ENCODE assay signal across 23 cellular contexts in the genomic region with DNA sequence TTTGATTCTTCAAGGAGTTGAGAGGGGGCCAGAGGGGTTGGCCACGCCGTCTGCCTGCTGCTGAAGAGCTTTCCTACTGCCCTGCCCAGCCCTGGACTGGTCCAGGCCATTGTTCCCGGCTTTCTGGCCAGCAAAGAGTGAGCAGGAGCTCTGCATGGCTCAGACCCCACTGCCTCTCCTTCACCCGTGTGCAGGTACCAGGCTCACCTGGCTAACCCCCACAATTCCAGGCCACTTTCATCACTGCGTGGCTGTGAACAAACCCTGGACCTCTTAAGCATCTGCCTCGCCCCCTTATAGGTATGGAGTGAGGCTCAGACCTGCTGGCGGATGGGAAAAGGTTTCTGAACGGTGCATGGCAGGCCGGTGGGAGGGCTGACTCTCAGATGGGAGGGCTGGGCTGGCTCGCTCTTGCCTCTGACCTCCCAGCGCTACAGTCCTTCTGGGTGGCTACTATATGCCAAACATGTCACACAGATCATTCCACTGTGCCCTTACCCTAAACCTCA. TPM values are rescaled to one million over a fixed set of nuclear protein-coding genes. Genes with fewer than 3 reads are reported as not detected.
A peak's percentile ranks its signal among the peaks of the same experiment; 100 is the strongest.
DNase-seq lines count a peak whose midpoint lies in the region; ATAC-seq and TF ChIP-seq lines count a peak whose summit lies in the region.
"Had no signal": no experiment of that assay in that cellular context is flagged by ENCODE, and none has a peak within 500 bp of the region (broad histone marks: within the 10 kb centered on the region; RNA-seq: fewer than 3 reads in every experiment).

No MANE protein-coding gene starts in this region.

- no peak overlapping the region for H3K9ac ChIP-seq in endodermal cell (ENCODE audit: extremely low read depth, low read length, poor library complexity, severe bottlenecking)
- no peak overlapping the region for H3K9ac ChIP-seq in mesenchymal stem cell (ENCODE audit: low read length)
- H3K9ac ChIP-seq: BLaER1 had no signal

- H3K27me3 Mint-ChIP-seq in endodermal cell (ENCODE audit: insufficient read depth): peaks cover 16% of the 10 kb centered on the region
- H3K27me3 Mint-ChIP-seq: CD4-positive, alpha-beta T cell; IgD-negative memory B cell had no signal

- no peak overlapping the region for H2BK5ac ChIP-seq in mesenchymal stem cell (ENCODE audit: low read depth, low read length, poor library complexity, severe bottlenecking)

- H3K14ac ChIP-seq in mesenchymal stem cell (ENCODE audit: low read length in 2 of 2): no peak overlapping the region

- H2BK12ac ChIP-seq in mesenchymal stem cell (ENCODE audit: low read length in 2 of 2): no peak overlapping the region

- H3K18ac ChIP-seq in mesenchymal stem cell (ENCODE audit: low read depth in 1 of 2, low read length in 2 of 2): no peak overlapping the region

- H2BK15ac ChIP-seq in mesenchymal stem cell (ENCODE audit: low read depth, poor library complexity, severe bottlenecking): no peak overlapping the region

- H3K27ac ChIP-seq in endodermal cell (ENCODE audit: low read depth, low read length) (no peak overlapping the region), osteoblast (ENCODE audit: low read depth, low read length) (no peak overlapping the region), mesenchymal stem cell (ENCODE audit: low read length, poor library complexity, severe bottlenecking) (no peak overlapping the region)
- H3K27ac ChIP-seq: 22Rv1, BLaER1, SJSA1 had no signal

- peaks cover 23% of the 10 kb centered on the region for H4K20me1 ChIP-seq in osteoblast (ENCODE audit: insufficient read depth, low read length)

- no peak overlapping the region for H2BK120ac ChIP-seq in mesenchymal stem cell (ENCODE audit: low read depth, low read length)

- no peak overlapping the region for H3K4me3 ChIP-seq in endodermal cell (ENCODE audit: low read length)
- H3K4me3 ChIP-seq in osteoblast (ENCODE audit: insufficient read depth, low read length): no peak overlapping the region
- H3K4me3 ChIP-seq in mesenchymal stem cell (ENCODE audit: insufficient read depth in 1 of 2, low read depth in 1 of 2, low read length in 2 of 2): no peak overlapping the region
- H3K4me3 ChIP-seq: BLaER1, SJSA1 had no signal

- H3K23ac ChIP-seq in mesenchymal stem cell (ENCODE audit: low read length in 2 of 2): no peak overlapping the region

- peaks cover 2% of the 10 kb centered on the region for H3K36me3 Mint-ChIP-seq in endodermal cell (ENCODE audit: low read depth)

- H2AFZ ChIP-seq in osteoblast (ENCODE audit: low read length) (no peak overlapping the region), mesenchymal stem cell (ENCODE audit: low read depth, low read length) (no peak overlapping the region)

- no peak overlapping the region for H4K91ac ChIP-seq in mesenchymal stem cell (ENCODE audit: low read length)

- peaks cover 8% of the 10 kb centered on the region for H3K27me3 ChIP-seq in endodermal cell (ENCODE audit: control insufficient read depth, insufficient read depth, low read length, poor library complexity, severe bottlenecking)
- H3K27me3 ChIP-seq in osteoblast (ENCODE audit: insufficient read depth, low read length): peaks cover 10% of the 10 kb centered on the region
- H3K27me3 ChIP-seq in mesenchymal stem cell (ENCODE audit: control insufficient read depth in 1 of 2, insufficient read depth in 1 of 2, low read length in 2 of 2): peaks cover 12 to 46% of the 10 kb centered on the region in 2 experiments
- H3K27me3 ChIP-seq: BLaER1, SJSA1 had no signal

- ATAC-seq in HG02973 (IDR thresholded peaks at IDR 0.05; ENCODE audit: unreplicated experiment) (no peak), GM18873 (IDR thresholded peaks at IDR 0.05; ENCODE audit: low FRiP score, unreplicated experiment) (no peak), GM18511 (IDR thresholded peaks at IDR 0.05; ENCODE audit: unreplicated experiment) (no peak)
- ATAC-seq: Right ventricle myocardium inferior had no signal

- no peak overlapping the region for H3K4me2 ChIP-seq in osteoblast (ENCODE audit: insufficient read depth, low read length)
- no peak overlapping the region for H3K4me2 ChIP-seq in mesenchymal stem cell (ENCODE audit: low read length, poor library complexity, severe bottlenecking)
- H3K4me2 ChIP-seq: BLaER1 had no signal

- WGBS in endodermal cell (ENCODE audit: insufficient coverage in 1 of 2, insufficient read length in 1 of 2), 2 experiments: 92 to 98% methylated on average over 8 to 11 of the region's 11 CpGs
- WGBS in mesenchymal stem cell: 88% methylated on average over 11 of the region's 11 CpGs

- peaks cover 28% of the 10 kb centered on the region for H3K79me1 ChIP-seq in mesenchymal stem cell (replicated peaks; ENCODE audit: low read length, poor library complexity, severe bottlenecking)

- no peak for TF ChIP-seq CTCF in endodermal cell (conservative IDR thresholded peaks at IDR 0.05)
- no peak for TF ChIP-seq CTCF in osteoblast (IDR thresholded peaks at IDR 0.05; ENCODE audit: extremely low read depth, low read depth, low read length)

- DNase-seq in activated effector memory CD4-positive, alpha-beta T cell treated with anti-CD3 and anti-CD28 coated beads, Interleukin-2, amount 50 U/mL, for 16 hours: peak; percentile 56
- no peak for DNase-seq in activated effector memory CD4-positive, alpha-beta T cell treated with Interleukin-2 at 50 U/mL for 16 hours
- DNase-seq in endodermal cell: peak; percentile 38
- peak; percentile 43 for DNase-seq in osteoblast (ENCODE audit: insufficient read length, low spot score, missing footprints)
- no peak for DNase-seq in mesenchymal stem cell
- DNase-seq: ACHN; CD4-positive, alpha-beta T cell; DND-41; MV-4-11; NCI-H1105 treated with DMSO at 0.1 percent for 48 hours; NCI-H2081; NCI-H2171; NCI-H524 treated with DMSO at 0.1 percent for 48 hours; NCI-H82 had no signal

- H3K4ac ChIP-seq in mesenchymal stem cell (ENCODE audit: low read depth in 1 of 2, low read length in 2 of 2): no peak overlapping the region

- H3K36me3 ChIP-seq in endodermal cell (ENCODE audit: control insufficient read depth, insufficient read depth, low read length) (peaks cover 16% of the 10 kb centered on the region), osteoblast (ENCODE audit: insufficient read depth, low read length) (peaks cover 17% of the 10 kb centered on the region), mesenchymal stem cell (ENCODE audit: control insufficient read depth in 1 of 2, insufficient read depth in 2 of 2, low read depth in 1 of 2, low read length in 2 of 2) (peaks cover 29 to 38% of the 10 kb centered on the region in 2 experiments)

- peaks cover 2% of the 10 kb centered on the region for H3K79me2 ChIP-seq in osteoblast (ENCODE audit: insufficient read depth, low read length)

- H3K4me3 Mint-ChIP-seq in endodermal cell: no peak overlapping the region
- H3K4me3 Mint-ChIP-seq: CD4-positive, alpha-beta T cell; IgD-negative memory B cell had no signal

- no peak overlapping the region for H3K27ac Mint-ChIP-seq in endodermal cell

- no peaks in the 10 kb centered on the region for H3K4me1 ChIP-seq in endodermal cell (ENCODE audit: control insufficient read depth, insufficient read depth, low read length)
- no peaks in the 10 kb centered on the region for H3K4me1 ChIP-seq in osteoblast (ENCODE audit: insufficient read depth, low read length)
- peaks cover 14% of the 10 kb centered on the region for H3K4me1 ChIP-seq in mesenchymal stem cell (ENCODE audit: control insufficient read depth, insufficient read depth, low read depth, low read length)

- H3K9me3 ChIP-seq in endodermal cell (ENCODE audit: control insufficient read depth, low read length): no peaks in the 10 kb centered on the region
- no peaks in the 10 kb centered on the region for H3K9me3 ChIP-seq in osteoblast (ENCODE audit: low read depth, low read length)
- H3K9me3 ChIP-seq in mesenchymal stem cell (ENCODE audit: control insufficient read depth, low read length): no peaks in the 10 kb centered on the region
- H3K9me3 ChIP-seq: BLaER1, SJSA1 had no signal

- no peak overlapping the region for H4K8ac ChIP-seq in mesenchymal stem cell (ENCODE audit: low read length)

- H3K9me3 Mint-ChIP-seq in endodermal cell: no peaks in the 10 kb centered on the region
- H3K9me3 Mint-ChIP-seq: CD4-positive, alpha-beta T cell; IgD-negative memory B cell had no signal

- H2AK5ac ChIP-seq in mesenchymal stem cell (ENCODE audit: low read length, severe bottlenecking): no peak overlapping the region

- no peaks in the 10 kb centered on the region for H3K4me1 Mint-ChIP-seq in endodermal cell

RNA-seq across cellular contexts. Expression of a gene that starts 8.9 kb away (rescaled TPM):
- total RNA-seq in endodermal cell (10 to 100 TPM in 1 of 2 donors, 1 to 10 TPM in 1; 9.8 to 10.8 TPM), osteoblast (4.3 and 5.6 TPM in 2 replicates)
- polyA plus RNA-seq in endodermal cell (2013, experiment 1 of 2): 11.5 TPM
- polyA plus RNA-seq in endodermal cell (2013, experiment 2 of 2): 8.2 TPM
- 10.0 TPM for polyA plus RNA-seq in mesenchymal stem cell (2013, experiment 1 of 2)
- 10.1 TPM for polyA plus RNA-seq in mesenchymal stem cell (2013, experiment 2 of 2)

RNA-seq across cellular contexts. Expression of a gene that starts 9.6 kb away (rescaled TPM):
- total RNA-seq in endodermal cell (100 to 1,000 TPM; 139 to 163 TPM), osteoblast (17.7 and 19.2 TPM in 2 replicates)
- 62.2 TPM for polyA plus RNA-seq in endodermal cell (2013, experiment 1 of 2)
- 62.7 TPM for polyA plus RNA-seq in endodermal cell (2013, experiment 2 of 2)
- 37.7 TPM for polyA plus RNA-seq in mesenchymal stem cell (2013, experiment 1 of 2)
- 38.4 TPM for polyA plus RNA-seq in mesenchymal stem cell (2013, experiment 2 of 2)

RNA-seq across cellular contexts. Expression of a gene that starts 20.7 kb away (rescaled TPM):
- total RNA-seq in endodermal cell: under 1 TPM; 0.29 to 0.60 TPM
- 1.1 TPM for polyA plus RNA-seq in endodermal cell (2013, experiment 1 of 2)
- 0.50 TPM for polyA plus RNA-seq in endodermal cell (2013, experiment 2 of 2)
- not detected in 2 replicates for total RNA-seq in osteoblast
- polyA plus RNA-seq in mesenchymal stem cell (2013, experiment 1 of 2): not detected
- polyA plus RNA-seq in mesenchymal stem cell (2013, experiment 2 of 2): 0.01 TPM
- total RNA-seq: CD4-positive, alpha-beta T cell; OCI-LY7; Right ventricle myocardium inferior had no signal
- polyA plus RNA-seq: IgD-negative memory B cell had no signal

RNA-seq across cellular contexts. Expression of a gene that starts 33.9 kb away (rescaled TPM):
- 100 to 1,000 TPM in 1 of 2 donors, 10 to 100 TPM in 1; 99.8 to 105 TPM for total RNA-seq in endodermal cell
- polyA plus RNA-seq in endodermal cell (2013, experiment 1 of 2): 34.0 TPM
- 34.0 TPM for polyA plus RNA-seq in endodermal cell (2013, experiment 2 of 2)
- total RNA-seq in osteoblast: 7.7 and 9.4 TPM in 2 replicates
- polyA plus RNA-seq in mesenchymal stem cell (2013, experiment 1 of 2): 13.9 TPM
- polyA plus RNA-seq in mesenchymal stem cell (2013, experiment 2 of 2): 13.9 TPM
- polyA plus RNA-seq: IgD-negative memory B cell had no signal

Comparison
In these comparisons a context has a peak if more than half of its experiments do, and no peak if none do; other contexts are left out.
1. DNase-seq: peak in activated effector memory CD4-positive, alpha-beta T cell treated with anti-CD3 and anti-CD28 coated beads, Interleukin-2, amount 50 U/mL, for 16 hours (single experiment), endodermal cell (single experiment) and osteoblast (single experiment); none in activated effector memory CD4-positive, alpha-beta T cell treated with Interleukin-2 at 50 U/mL for 16 hours (single experiment) and mesenchymal stem cell (single experiment).